In the genomic region with DNA sequence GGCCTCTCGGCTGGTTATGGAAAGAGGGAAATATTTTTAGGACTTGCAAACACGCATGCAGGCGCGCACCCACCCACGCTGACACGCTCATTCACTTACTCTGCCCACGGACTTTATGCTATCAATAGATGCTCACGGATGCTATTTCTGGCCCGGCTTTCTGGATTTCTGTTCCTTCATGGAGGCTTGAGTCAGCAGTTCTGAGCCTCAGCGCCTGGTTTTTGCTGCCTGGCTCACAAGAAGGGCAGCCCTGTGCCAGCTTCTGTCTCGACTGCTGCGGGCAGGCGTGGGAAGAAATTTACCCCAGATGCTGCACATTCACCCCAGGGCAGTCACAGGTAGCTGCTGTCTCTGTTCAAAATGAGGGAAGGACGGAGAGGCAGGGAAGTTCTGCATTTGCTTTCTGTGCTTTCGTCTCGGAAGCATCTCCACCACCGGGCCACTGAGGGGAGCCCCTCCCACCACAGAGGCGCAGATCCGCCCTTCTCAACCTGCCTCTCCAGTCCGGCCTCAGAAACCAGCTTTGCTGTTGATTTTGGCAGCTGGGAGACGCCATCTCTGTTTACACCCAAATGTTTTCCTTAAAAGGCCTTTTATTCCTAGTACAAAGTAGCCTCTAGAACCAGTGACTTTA, we compare ENCODE assay signal across 10 cellular contexts.
DNase-seq lines count a peak whose midpoint lies in the region; ATAC-seq and TF ChIP-seq lines count a peak whose summit lies in the region.
"Had no signal": no experiment of that assay in that cellular context is flagged by ENCODE, and none has a peak within 500 bp of the region (broad histone marks: within the 10 kb centered on the region; RNA-seq: fewer than 3 reads in every experiment).

No MANE protein-coding gene starts in this region.

- TF ChIP-seq CTCF in coronary artery (IDR thresholded peaks at IDR 0.05) (no peak), lung (IDR thresholded peaks at IDR 0.05; ENCODE audit: control extremely low read depth, extremely low read depth) (no peak), tibial artery (IDR thresholded peaks at IDR 0.05) (no peak)

- H3K27me3 ChIP-seq in lung (ENCODE audit: control insufficient read depth, insufficient read depth) (no peaks in the 10 kb centered on the region), tibial artery (no peaks in the 10 kb centered on the region)
- H3K27me3 ChIP-seq: adrenal gland had no signal

- no peaks in the 10 kb centered on the region for H3K9me3 ChIP-seq in lung (ENCODE audit: control insufficient read depth in 2 of 2, insufficient read depth in 1 of 2, low read length in 1 of 2)
- no peaks in the 10 kb centered on the region for H3K9me3 ChIP-seq in tibial artery
- H3K9me3 ChIP-seq: adrenal gland had no signal

- DNase-seq in NCI-H1092 treated with DMSO at 0.1 percent for 48 hours (lab: John Stamatoyannopoulos, UW) (peak; percentile 42), NCI-H1092 (lab: John Stamatoyannopoulos, UW) (no peak), coronary artery (ENCODE audit: low spot score) (no peak), lung (ENCODE audit: low spot score) (no peak), tibial artery (peak; percentile 53 to 89), NCI-H526 (lab: John Stamatoyannopoulos, UW) (no peak), NCI-H774 (lab: John Stamatoyannopoulos, UW) (no peak)
- DNase-seq: T-cell had no signal

- H3K36me3 ChIP-seq in lung (ENCODE audit: control insufficient read depth in 2 of 2, insufficient read depth in 2 of 2, low read length in 2 of 2) (peaks cover 2 to 16% of the 10 kb centered on the region in 2 donors), tibial artery (no peaks in the 10 kb centered on the region)
- H3K36me3 ChIP-seq: adrenal gland had no signal

- ATAC-seq in lung (ENCODE audit: insufficient read depth, low FRiP score), result peak; percentile 5
- ATAC-seq in activated CD4-positive, CD25-positive, alpha-beta regulatory T cell treated with anti-CD3 and anti-CD28 coated beads, Interleukin-2, amount 50 U/mL, for 24 hours, result no peak
- ATAC-seq: T-cell had no signal

- H3K4me3 ChIP-seq in coronary artery (peak overlapping the region; percentile 42), lung (no peak overlapping the region), tibial artery (peak overlapping the region; percentile 18 to 40)
- H3K4me3 ChIP-seq: adrenal gland had no signal

- intact Hi-C loops in tibial artery (cut with DNase I; ENCODE audit: low total_unique reads), result no loop called here

- H3K4me1 ChIP-seq in lung (ENCODE audit: control insufficient read depth in 2 of 2, insufficient read depth in 2 of 2, low read length in 2 of 2) (peaks cover 2 to 5% of the 10 kb centered on the region in 2 donors), tibial artery (peaks cover 0 to 48% (median 35%) of the 10 kb centered on the region in 4 donors)

- H3K27ac ChIP-seq in coronary artery (peak overlapping the region; percentile 77 to 79), lung (ENCODE audit: low read depth in 1 of 2, low read length in 1 of 2) (peak overlapping the region; percentile 43 to 54), tibial artery (peak overlapping the region; percentile 76 to 85)

- 53 to 62% methylated on average over 21 of the region's 21 CpGs for WGBS in lung, 2 donors

Comparison
In these comparisons a context has a peak if more than half of its experiments do, and no peak if none do; other contexts are left out.
1. DNase-seq: peak in NCI-H1092 treated with DMSO at 0.1 percent for 48 hours (single experiment) and tibial artery (2 of 2); none in NCI-H1092 (single experiment), coronary artery (single experiment), lung (single experiment), NCI-H526 (0 of 2) and NCI-H774 (single experiment).
2. Peak in every context shown above with its lines, with median percentiles within 50 percentile points of each other: H3K27ac ChIP-seq.